In genomic region chr6:11324453-11325023, GRCh38 we compare ENCODE assay signal across 9 cellular contexts.
DNase-seq lines count a peak whose midpoint lies in the region; ATAC-seq and TF ChIP-seq lines count a peak whose summit lies in the region.
"Had no signal": no experiment of that assay in that cellular context is flagged by ENCODE, and none has a peak within 500 bp of the region (broad histone marks: within the 10 kb centered on the region; RNA-seq: fewer than 3 reads in every experiment).

No MANE protein-coding gene starts in this region.

- no peaks in the 10 kb centered on the region for H3K9me3 ChIP-seq in effector memory CD4-positive, alpha-beta T cell (ENCODE audit: control insufficient read depth, low read length)
- H3K9me3 ChIP-seq in upper lobe of right lung, result no peaks in the 10 kb centered on the region

- H3K27ac ChIP-seq in effector memory CD4-positive, alpha-beta T cell (ENCODE audit: insufficient read depth, low read length, poor library complexity, severe bottlenecking), result no peak overlapping the region
- H3K27ac ChIP-seq in upper lobe of right lung, result no peak overlapping the region

- H3K4me3 Mint-ChIP-seq in IgD-negative memory B cell, result peak overlapping the region in 2 of 4 donors; percentile 63 to 77

- no peaks in the 10 kb centered on the region for H3K9me3 Mint-ChIP-seq in IgD-negative memory B cell

- no peak overlapping the region for H3K4me3 ChIP-seq in effector memory CD4-positive, alpha-beta T cell (ENCODE audit: insufficient read depth, low read depth, low read length, poor library complexity, severe bottlenecking)
- H3K4me3 ChIP-seq in upper lobe of right lung, result no peak overlapping the region

- H3K36me3 Mint-ChIP-seq in IgD-negative memory B cell, result peaks cover 7% of the 10 kb centered on the region

- H3K4me1 Mint-ChIP-seq in IgD-negative memory B cell, result peaks cover 16 to 37% (median 22%) of the 10 kb centered on the region in 3 donors

- H3K27ac Mint-ChIP-seq in IgD-negative memory B cell, result peak overlapping the region in 2 of 3 donors; percentile 17 to 53

- H3K4me1 ChIP-seq in effector memory CD4-positive, alpha-beta T cell (ENCODE audit: control insufficient read depth, insufficient read depth, low read length, poor library complexity, severe bottlenecking), result no peaks in the 10 kb centered on the region
- H3K4me1 ChIP-seq in upper lobe of right lung, result peaks cover 14% of the 10 kb centered on the region

- no peaks in the 10 kb centered on the region for H3K27me3 ChIP-seq in effector memory CD4-positive, alpha-beta T cell (replicated peaks; ENCODE audit: control insufficient read depth, insufficient read depth, low read length, poor library complexity, severe bottlenecking)
- H3K27me3 ChIP-seq in upper lobe of right lung, result no peaks in the 10 kb centered on the region

- DNase-seq in GF-D8 (lab: John Stamatoyannopoulos, UW) (peak; percentile 34), iris pigment epithelial cell (ENCODE audit: low read depth) (peak; percentile 26), islet precursor cell (no peak), upper lobe of right lung (no peak)
- DNase-seq in effector memory CD4-positive, alpha-beta T cell, result no peak
- no peak for DNase-seq in effector CD8-positive, alpha-beta T cell (lab: John Stamatoyannopoulos, UW)
- DNase-seq: NCI-H526 treated with DMSO at 0.1 percent for 48 hours had no signal

- TF ChIP-seq CTCF in upper lobe of right lung (IDR thresholded peaks at IDR 0.05), result no peak

- intact Hi-C loops in upper lobe of right lung (cut with DNase I), result no loop called here

- H3K27me3 Mint-ChIP-seq in IgD-negative memory B cell, result no peaks in the 10 kb centered on the region

- peak; percentile 67 for ATAC-seq in GM21423 (IDR thresholded peaks at IDR 0.05; ENCODE audit: unreplicated experiment)
- ATAC-seq in upper lobe of right lung, result no peak

- H3K36me3 ChIP-seq in effector memory CD4-positive, alpha-beta T cell (ENCODE audit: control insufficient read depth, insufficient read depth, low read length), result peaks cover 9% of the 10 kb centered on the region
- no peaks in the 10 kb centered on the region for H3K36me3 ChIP-seq in upper lobe of right lung

Comparison
In these comparisons a context has a peak if more than half of its experiments do, and no peak if none do; other contexts are left out.
1. DNase-seq: peak in GF-D8 (single experiment) and iris pigment epithelial cell (single experiment); none in effector memory CD4-positive, alpha-beta T cell (0 of 3), effector CD8-positive, alpha-beta T cell (single experiment), islet precursor cell (single experiment) and upper lobe of right lung (single experiment).